26 cellular contexts compared by ENCODE assay signal in genomic region chr1:160608514-160608913, GRCh38. TPM values are rescaled to one million over a fixed set of nuclear protein-coding genes. Genes with fewer than 3 reads are reported as not detected.
DNase-seq lines count a peak whose midpoint lies in the region; TF ChIP-seq lines count a peak whose summit lies in the region.
"Had no signal": no experiment of that assay in that cellular context is flagged by ENCODE, and none has a peak within 500 bp of the region (broad histone marks: within the 10 kb centered on the region; RNA-seq: fewer than 3 reads in every experiment).

No MANE protein-coding gene starts in this region.

- no peaks in the 10 kb centered on the region for H3K79me2 ChIP-seq in mesendoderm (ENCODE audit: control insufficient read depth, insufficient read depth, low read length)

- peaks cover 61% of the 10 kb centered on the region for H3K4me1 Mint-ChIP-seq in activated CD4-positive, alpha-beta T cell treated with anti-CD3 and anti-CD28 coated beads, Interleukin-2, amount 10 ng/mL, durations not matched to agents 24 days and 14 days
- peaks cover 51 to 68% (median 63%) of the 10 kb centered on the region in 3 donors for H3K4me1 Mint-ChIP-seq in CD8-positive, alpha-beta memory T cell
- H3K4me1 Mint-ChIP-seq in activated CD4-positive, alpha-beta memory T cell treated with anti-CD3 and anti-CD28 coated beads for 36 hours (ENCODE audit: low read depth) = peaks cover 74% of the 10 kb centered on the region
- H3K4me1 Mint-ChIP-seq in CD14-positive monocyte = peaks cover 7% of the 10 kb centered on the region

- H3K56ac ChIP-seq in mesendoderm (ENCODE audit: low read length) = peak overlapping the region; percentile 79

- H3K9ac ChIP-seq in mesendoderm (ENCODE audit: low read length) = peak overlapping the region; percentile 12
- H3K9ac ChIP-seq: SK-N-SH had no signal

- H2AK5ac ChIP-seq in mesendoderm (ENCODE audit: low read length) = peak overlapping the region; percentile 75

- peaks cover 86% of the 10 kb centered on the region for H3K36me3 Mint-ChIP-seq in activated CD4-positive, alpha-beta T cell treated with anti-CD3 and anti-CD28 coated beads, Interleukin-2, amount 10 ng/mL, durations not matched to agents 24 days and 14 days (ENCODE audit: low read depth)
- H3K36me3 Mint-ChIP-seq in CD8-positive, alpha-beta memory T cell = peaks cover 34 to 77% (median 34%) of the 10 kb centered on the region in 3 donors
- peaks cover 70% of the 10 kb centered on the region for H3K36me3 Mint-ChIP-seq in activated CD4-positive, alpha-beta memory T cell treated with anti-CD3 and anti-CD28 coated beads for 36 hours
- H3K36me3 Mint-ChIP-seq in CD14-positive monocyte = peaks cover 0 to 5% of the 10 kb centered on the region in 2 donors
- H3K36me3 Mint-ChIP-seq: type B pancreatic cell had no signal

- H3K23ac ChIP-seq in mesendoderm (ENCODE audit: low read length) = peak overlapping the region; percentile 0

- H3K27me3 Mint-ChIP-seq in activated CD4-positive, alpha-beta T cell treated with anti-CD3 and anti-CD28 coated beads, Interleukin-2, amount 10 ng/mL, durations not matched to agents 24 days and 14 days = no peaks in the 10 kb centered on the region
- H3K27me3 Mint-ChIP-seq in CD8-positive, alpha-beta memory T cell = no peaks in the 10 kb centered on the region
- H3K27me3 Mint-ChIP-seq in activated CD4-positive, alpha-beta memory T cell treated with anti-CD3 and anti-CD28 coated beads for 36 hours = no peaks in the 10 kb centered on the region
- H3K27me3 Mint-ChIP-seq in CD14-positive monocyte (ENCODE audit: low read depth in 3 of 3) = no peaks in the 10 kb centered on the region

- peak overlapping the region; percentile 98 for H3K4ac ChIP-seq in mesendoderm (ENCODE audit: low read depth, low read length)

- peaks cover 20% of the 10 kb centered on the region for H3K4me1 ChIP-seq in CD8-positive, alpha-beta memory T cell (ENCODE audit: insufficient read depth, low read length)
- peaks cover 6% of the 10 kb centered on the region for H3K4me1 ChIP-seq in mesendoderm (ENCODE audit: control insufficient read depth, low read depth, low read length)
- H3K4me1 ChIP-seq: body of pancreas, prostate gland had no signal

- CTCF ChIA-PET in CD8-positive, alpha-beta memory T cell (lab: Charles Lee) = interaction anchor here (0.7 to 9.8 kb wide), 8 partner anchors 11 to 179 kb away, joined by 3 to 218 read pairs (median 9); partner anchors contain the start of gene SLAMF1
- CTCF ChIA-PET in activated CD4-positive, alpha-beta memory T cell treated with anti-CD3 and anti-CD28 coated beads for 36 hours (lab: Charles Lee) = interaction anchor here (1.2 to 8.6 kb wide), 11 partner anchors 10 to 255 kb away, joined by 3 to 134 read pairs (median 8); no protein-coding TSS in a partner anchor

- intact Hi-C loops in activated CD4-positive, alpha-beta T cell treated with anti-CD3 and anti-CD28 coated beads, Interleukin-2, amount 10 ng/mL, durations not matched to agents 24 days and 14 days (cut with micrococcal nuclease) = loop anchor here (5.0 kb wide), 2 partner anchors 136 to 344 kb away; partner anchors contain the start of gene ITLN2
- intact Hi-C loops in activated CD4-positive, alpha-beta memory T cell treated with anti-CD3 and anti-CD28 coated beads for 36 hours (cut with micrococcal nuclease) = no loop called here
- intact Hi-C loops in CD14-positive monocyte (cut with micrococcal nuclease) = loop anchor here (2.0 to 5.0 kb wide), 3 partner anchors 30 to 66 kb away; partner anchors contain the start of gene CD84 (in 1 of the 2)

- H3K4me3 ChIP-seq in CD8-positive, alpha-beta memory T cell (ENCODE audit: low read length) = no peak overlapping the region
- H3K4me3 ChIP-seq in mesendoderm (ENCODE audit: low read length) = no peak overlapping the region
- H3K4me3 ChIP-seq: body of pancreas, lung, prostate gland had no signal

- H4K5ac ChIP-seq in mesendoderm (ENCODE audit: low read length) = no peak overlapping the region

- no peak overlapping the region for H4K8ac ChIP-seq in mesendoderm (ENCODE audit: low read depth, low read length)

- POLR2A ChIA-PET in CD8-positive, alpha-beta memory T cell (lab: Charles Lee) = interaction anchor here (0.5 kb wide), 1 partner anchor 54 kb away, joined by 3 read pairs; no protein-coding TSS in a partner anchor
- POLR2A ChIA-PET in activated CD4-positive, alpha-beta memory T cell treated with anti-CD3 and anti-CD28 coated beads for 36 hours (lab: Charles Lee) = interaction anchor here (0.8 kb wide), 1 partner anchor 39 kb away, joined by 3 read pairs; no protein-coding TSS in a partner anchor

- H2BK5ac ChIP-seq in mesendoderm (ENCODE audit: low read length) = peak overlapping the region; percentile 90

- no peak overlapping the region for H2BK15ac ChIP-seq in mesendoderm (replicated peaks; ENCODE audit: low read depth)

- peak overlapping the region; percentile 40 for H2BK120ac ChIP-seq in mesendoderm (ENCODE audit: low read depth, low read length)

- no peaks in the 10 kb centered on the region for H3K9me3 ChIP-seq in CD8-positive, alpha-beta memory T cell (ENCODE audit: low read length)
- H3K9me3 ChIP-seq: body of pancreas, neutrophil, prostate gland, SK-N-SH had no signal

- WGBS in mesendoderm (ENCODE audit: extremely low coverage, insufficient coverage, low lambda C conversion rate) = no CpG with 5 or more reads among the region's 2 CpGs

- no peak overlapping the region for H3K4me2 ChIP-seq in mesendoderm (ENCODE audit: low read length)
- H3K4me2 ChIP-seq: SK-N-SH had no signal

- peak; percentile 55 for DNase-seq in activated CD4-positive, alpha-beta T cell treated with anti-CD3 and anti-CD28 coated beads, Interleukin-2, amount 10 ng/mL, durations not matched to agents 24 days and 14 days
- DNase-seq in activated CD4-positive, alpha-beta T cell treated with anti-CD3 and anti-CD28 coated beads for 4 hours = no peak
- DNase-seq in CD8-positive, alpha-beta memory T cell = no peak
- DNase-seq in activated CD4-positive, alpha-beta memory T cell treated with anti-CD3 and anti-CD28 coated beads for 36 hours = no peak
- DNase-seq in mesendoderm (no peak), NCI-H1930 (lab: John Stamatoyannopoulos, UW) (no peak), CD14-positive monocyte (ENCODE audit: low spot score) (no peak)
- no peak for DNase-seq in NK-92 treated with Interleukin-12 subunit alpha and Interleukin-12 subunit beta, amount 100 ng/mL, for 24 hours (lab: John Stamatoyannopoulos, UW)
- DNase-seq: body of pancreas; DND-41; HCEC 1CT; NCI-H1092; NCI-H187; NCI-H524 treated with DMSO at 0.1 percent for 48 hours; SK-N-SH; stimulated activated CD4-positive, alpha-beta T cell treated with anti-CD3 and anti-CD28 coated beads, Interleukin-15, amount 100 ng/mL, for 24 hours had no signal

- no peaks in the 10 kb centered on the region for H3K79me1 ChIP-seq in mesendoderm (ENCODE audit: low read length)

- TF ChIP-seq CTCF in CD14-positive monocyte (IDR thresholded peaks at IDR 0.05) = no peak

- H3K18ac ChIP-seq in mesendoderm (ENCODE audit: low read length) = peak overlapping the region; percentile 46

- H3K27ac Mint-ChIP-seq in activated CD4-positive, alpha-beta T cell treated with anti-CD3 and anti-CD28 coated beads, Interleukin-2, amount 10 ng/mL, durations not matched to agents 24 days and 14 days = peak overlapping the region; percentile 81
- H3K27ac Mint-ChIP-seq in CD8-positive, alpha-beta memory T cell = peak overlapping the region in 7 of 8 donors; percentile 19 to 95 (median 89)
- H3K27ac Mint-ChIP-seq in activated CD4-positive, alpha-beta memory T cell treated with anti-CD3 and anti-CD28 coated beads for 36 hours = peak overlapping the region; percentile 78
- H3K27ac Mint-ChIP-seq in CD14-positive monocyte = no peak overlapping the region
- H3K27ac Mint-ChIP-seq: type B pancreatic cell, WTC11 had no signal

- no peak overlapping the region for H3K27ac ChIP-seq in CD8-positive, alpha-beta memory T cell (ENCODE audit: low read depth, low read length)
- no peak overlapping the region for H3K27ac ChIP-seq in mesendoderm (ENCODE audit: low read depth, low read length)
- H3K27ac ChIP-seq: body of pancreas, epithelial cell of prostate, neutrophil, prostate gland had no signal

- no peaks in the 10 kb centered on the region for H3K27me3 ChIP-seq in CD8-positive, alpha-beta memory T cell (ENCODE audit: insufficient read depth, low read length, poor library complexity, severe bottlenecking)
- H3K27me3 ChIP-seq in mesendoderm (ENCODE audit: insufficient read depth, low read length, poor library complexity) = no peaks in the 10 kb centered on the region
- H3K27me3 ChIP-seq: body of pancreas, neutrophil had no signal

- H3K4me3 Mint-ChIP-seq in activated CD4-positive, alpha-beta T cell treated with anti-CD3 and anti-CD28 coated beads, Interleukin-2, amount 10 ng/mL, durations not matched to agents 24 days and 14 days = no peak overlapping the region
- H3K4me3 Mint-ChIP-seq in CD8-positive, alpha-beta memory T cell = no peak overlapping the region
- no peak overlapping the region for H3K4me3 Mint-ChIP-seq in activated CD4-positive, alpha-beta memory T cell treated with anti-CD3 and anti-CD28 coated beads for 36 hours
- no peak overlapping the region for H3K4me3 Mint-ChIP-seq in CD14-positive monocyte
- H3K4me3 Mint-ChIP-seq: type B pancreatic cell, WTC11 had no signal

- H3K36me3 ChIP-seq in CD8-positive, alpha-beta memory T cell (ENCODE audit: insufficient read depth, low read length) = peaks cover 22% of the 10 kb centered on the region
- no peaks in the 10 kb centered on the region for H3K36me3 ChIP-seq in mesendoderm (ENCODE audit: control insufficient read depth, insufficient read depth, low read length)
- H3K36me3 ChIP-seq: neutrophil, prostate gland had no signal

- H3K9me3 Mint-ChIP-seq in activated CD4-positive, alpha-beta T cell treated with anti-CD3 and anti-CD28 coated beads, Interleukin-2, amount 10 ng/mL, durations not matched to agents 24 days and 14 days = peaks cover 9% of the 10 kb centered on the region
- peaks cover 5 to 13% (median 10%) of the 10 kb centered on the region in 5 donors for H3K9me3 Mint-ChIP-seq in CD8-positive, alpha-beta memory T cell
- H3K9me3 Mint-ChIP-seq in activated CD4-positive, alpha-beta memory T cell treated with anti-CD3 and anti-CD28 coated beads for 36 hours = peaks cover 13% of the 10 kb centered on the region
- peaks cover 4 to 8% (median 7%) of the 10 kb centered on the region in 7 donors for H3K9me3 Mint-ChIP-seq in CD14-positive monocyte
- H3K9me3 Mint-ChIP-seq: type B pancreatic cell had no signal

RNA-seq across cellular contexts. Expression of gene CD84, which starts 29.2 kb away (rescaled TPM):
- total RNA-seq in activated CD4-positive, alpha-beta T cell treated with anti-CD3 and anti-CD28 coated beads, Interleukin-2, amount 10 ng/mL, durations not matched to agents 24 days and 14 days = 17.3 and 17.7 TPM in 2 replicates
- 10 to 100 TPM; 25.1 to 27.6 TPM for total RNA-seq in CD8-positive, alpha-beta memory T cell
- polyA plus RNA-seq in CD8-positive, alpha-beta memory T cell = 58.1 TPM
- 10 to 100 TPM; 18.6 to 20.2 TPM for total RNA-seq in activated CD4-positive, alpha-beta memory T cell treated with anti-CD3 and anti-CD28 coated beads for 36 hours
- polyA plus RNA-seq in mesendoderm (2013, experiment 1 of 2) = not detected
- not detected for polyA plus RNA-seq in mesendoderm (2013, experiment 2 of 2)
- polyA plus RNA-seq in CD14-positive monocyte = 10 to 100 TPM; 14.5 to 33.5 TPM
- total RNA-seq: A172, kidney epithelial cell, LHCN-M2 had no signal
- polyA plus RNA-seq: SK-N-SH had no signal

RNA-seq across cellular contexts. Expression of gene SLAMF1, which starts 38.3 kb away (rescaled TPM):
- total RNA-seq in activated CD4-positive, alpha-beta T cell treated with anti-CD3 and anti-CD28 coated beads, Interleukin-2, amount 10 ng/mL, durations not matched to agents 24 days and 14 days = 113 and 114 TPM in 2 replicates
- 10 to 100 TPM; 74.0 to 75.0 TPM for total RNA-seq in CD8-positive, alpha-beta memory T cell
- polyA plus RNA-seq in CD8-positive, alpha-beta memory T cell = 48.5 TPM
- 100 to 1,000 TPM; 166 TPM for total RNA-seq in activated CD4-positive, alpha-beta memory T cell treated with anti-CD3 and anti-CD28 coated beads for 36 hours
- 0.10 TPM for polyA plus RNA-seq in mesendoderm (2013, experiment 1 of 2)
- polyA plus RNA-seq in mesendoderm (2013, experiment 2 of 2) = 0.11 TPM
- under 1 TPM in 1 of 2 donors, not detected in 1; 0.65 TPM for polyA plus RNA-seq in CD14-positive monocyte
- total RNA-seq: body of pancreas, cerebellum, kidney epithelial cell, LHCN-M2 had no signal
- polyA plus RNA-seq: SK-N-SH had no signal

Comparison
In these comparisons a context has a peak if more than half of its experiments do, and no peak if none do; other contexts are left out.
1. H3K27ac Mint-ChIP-seq: peak in activated CD4-positive, alpha-beta T cell treated with anti-CD3 and anti-CD28 coated beads, Interleukin-2, amount 10 ng/mL, durations not matched to agents 24 days and 14 days (single experiment), CD8-positive, alpha-beta memory T cell (7 of 8) and activated CD4-positive, alpha-beta memory T cell treated with anti-CD3 and anti-CD28 coated beads for 36 hours (single experiment); none in CD14-positive monocyte (0 of 7).